Comparison of ENCODE assay signal across 17 cellular contexts in genomic region chr17:5888811-5889210, GRCh38.
DNase-seq lines count a peak whose midpoint lies in the region; TF ChIP-seq lines count a peak whose summit lies in the region.
"Had no signal": no experiment of that assay in that cellular context is flagged by ENCODE, and none has a peak within 500 bp of the region (broad histone marks: within the 10 kb centered on the region; RNA-seq: fewer than 3 reads in every experiment).

No MANE protein-coding gene starts in this region.

- DNase-seq in MG63 (peak; percentile 30), astrocyte of the hippocampus (ENCODE audit: low read depth, low spot score) (peak; percentile 18), epithelial cell of prostate (ENCODE audit: low read depth, low spot score) (peak; percentile 51), NCI-H187 treated with DMSO at 0.1 percent for 48 hours (lab: John Stamatoyannopoulos, UW) (no peak), RKO (ENCODE audit: low spot score) (no peak), Peyer's patch (no peak)
- no peak for DNase-seq in effector memory CD4-positive, alpha-beta T cell
- DNase-seq: BE2C; Karpas-422; NCI-H1092; NCI-H1436 treated with DMSO at 0.1 percent for 48 hours; NCI-H2029 treated with DMSO at 0.1 percent for 48 hours; NCI-H226; NCI-H510A treated with DMSO at 0.1 percent for 48 hours; NCI-H748 treated with DMSO at 0.1 percent for 48 hours; NK-92 treated with Interleukin-12 subunit alpha and Interleukin-12 subunit beta, amount 100 ng/mL, for 24 hours; SHP77 had no signal

- H3K27ac ChIP-seq in epithelial cell of prostate (no peak overlapping the region), Peyer's patch (no peak overlapping the region)
- H3K27ac ChIP-seq in effector memory CD4-positive, alpha-beta T cell (ENCODE audit: insufficient read depth, low read length, poor library complexity, severe bottlenecking) = no peak overlapping the region

- H3K36me3 ChIP-seq in MG63 = no peaks in the 10 kb centered on the region
- H3K36me3 ChIP-seq in effector memory CD4-positive, alpha-beta T cell (ENCODE audit: control insufficient read depth, insufficient read depth, low read length) = no peaks in the 10 kb centered on the region
- no peaks in the 10 kb centered on the region for H3K36me3 ChIP-seq in Peyer's patch
- H3K36me3 ChIP-seq: BE2C had no signal

- TF ChIP-seq CTCF in Peyer's patch (IDR thresholded peaks at IDR 0.05) = no peak

- H3K9me3 ChIP-seq in MG63 (no peaks in the 10 kb centered on the region), Peyer's patch (no peaks in the 10 kb centered on the region)
- no peaks in the 10 kb centered on the region for H3K9me3 ChIP-seq in effector memory CD4-positive, alpha-beta T cell (ENCODE audit: control insufficient read depth, low read length)
- H3K9me3 ChIP-seq: BE2C had no signal

- no peak overlapping the region for H3K4me3 ChIP-seq in MG63
- no peak overlapping the region for H3K4me3 ChIP-seq in effector memory CD4-positive, alpha-beta T cell (ENCODE audit: insufficient read depth, low read depth, low read length, poor library complexity, severe bottlenecking)
- no peak overlapping the region for H3K4me3 ChIP-seq in Peyer's patch

- no peak for TF ChIP-seq POLR2A in Peyer's patch (IDR thresholded peaks at IDR 0.05)

- H3K27me3 ChIP-seq in MG63 = no peaks in the 10 kb centered on the region
- H3K27me3 ChIP-seq in effector memory CD4-positive, alpha-beta T cell (replicated peaks; ENCODE audit: control insufficient read depth, insufficient read depth, low read length, poor library complexity, severe bottlenecking) = no peaks in the 10 kb centered on the region
- no peaks in the 10 kb centered on the region for H3K27me3 ChIP-seq in Peyer's patch
- H3K27me3 ChIP-seq: BE2C had no signal

- no peaks in the 10 kb centered on the region for H3K4me1 ChIP-seq in effector memory CD4-positive, alpha-beta T cell (ENCODE audit: control insufficient read depth, insufficient read depth, low read length, poor library complexity, severe bottlenecking)
- H3K4me1 ChIP-seq in Peyer's patch = no peaks in the 10 kb centered on the region
- H3K4me1 ChIP-seq: BE2C had no signal

Comparison
In these comparisons a context has a peak if more than half of its experiments do, and no peak if none do; other contexts are left out.
1. DNase-seq: peak in MG63 (single experiment), astrocyte of the hippocampus (single experiment) and epithelial cell of prostate (single experiment); none in NCI-H187 treated with DMSO at 0.1 percent for 48 hours (single experiment), effector memory CD4-positive, alpha-beta T cell (0 of 3), RKO (single experiment) and Peyer's patch (0 of 3).